Comparison of ENCODE assay signal across 8 cellular contexts in the genomic region with DNA sequence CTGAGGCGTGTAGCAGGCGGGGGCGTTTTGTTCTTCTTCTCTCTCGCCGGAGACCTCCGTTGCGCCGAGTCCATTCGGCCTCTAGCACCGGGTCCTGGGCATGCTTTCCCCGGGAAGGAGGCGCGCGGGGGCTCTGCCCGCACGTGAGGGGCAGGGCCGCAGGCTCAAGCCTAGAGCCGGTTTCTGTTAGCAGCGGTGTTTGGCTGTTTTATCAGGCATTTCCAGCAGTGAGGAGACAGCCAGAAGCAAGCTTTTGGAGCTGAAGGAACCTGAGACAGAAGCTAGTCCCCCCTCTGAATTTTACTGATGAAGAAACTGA. TPM values are rescaled to one million over a fixed set of nuclear protein-coding genes. Genes with fewer than 3 reads are reported as not detected.
A peak's percentile ranks its signal among the peaks of the same experiment; 100 is the strongest.
DNase-seq lines count a peak whose midpoint lies in the region; ATAC-seq, FAIRE-seq and TF ChIP-seq lines count a peak whose summit lies in the region.

No MANE protein-coding gene starts in this region.

- ATAC-seq in GM21723 (IDR thresholded peaks at IDR 0.05; ENCODE audit: unreplicated experiment) (no peak), GM21786 (IDR thresholded peaks at IDR 0.05; ENCODE audit: unreplicated experiment) (no peak)

- FAIRE-seq in GM12892 (lab: Jason Lieb, UNC) = no peak

- H3K36me3 ChIP-seq in SJSA1 = no peaks in the 10 kb centered on the region

- no peak overlapping the region for H3K27ac ChIP-seq in SJSA1

- no peak for TF ChIP-seq CTCF in GM12864 (IDR thresholded peaks at IDR 0.05; ENCODE audit: low read depth, low read length, missing control alignments)
- no peak for TF ChIP-seq CTCF in foreskin fibroblast (IDR thresholded peaks at IDR 0.05; ENCODE audit: low read depth, low read length)
- no peak for TF ChIP-seq CTCF in retinal pigment epithelial cell (conservative IDR thresholded peaks at IDR 0.05; ENCODE audit: low read depth, low read length)

- H3K27me3 ChIP-seq in SJSA1 (replicated peaks) = no peaks in the 10 kb centered on the region

- no peaks in the 10 kb centered on the region for H3K9me3 ChIP-seq in SJSA1 (replicated peaks)

- peak overlapping the region; percentile 91 for H3K4me3 ChIP-seq in GM12864 (ENCODE audit: low read depth, low read length)
- peak overlapping the region; percentile 86 for H3K4me3 ChIP-seq in SJSA1
- peak overlapping the region; percentile 68 for H3K4me3 ChIP-seq in foreskin fibroblast (ENCODE audit: low read depth in 1 of 2, low read length in 2 of 2)
- H3K4me3 ChIP-seq in retinal pigment epithelial cell (ENCODE audit: low read length) = peak overlapping the region; percentile 62

- DNase-seq in GM12864 (ENCODE audit: low read depth) (no peak), SJSA1 (ENCODE audit: low read depth in 1 of 2, low spot score in 2 of 2) (no peak), foreskin fibroblast (no peak), retinal pigment epithelial cell (ENCODE audit: low read depth) (no peak), GM12892 (ENCODE audit: insufficient read length) (no peak)
- DNase-seq in activated effector memory CD4-positive, alpha-beta T cell treated with Interleukin-2 at 50 U/mL for 16 hours = no peak

- H3K4me1 ChIP-seq in SJSA1 (replicated peaks) = peaks cover 15% of the 10 kb centered on the region

- TF ChIP-seq POLR2A in GM12892 (IDR thresholded peaks at IDR 0.05; ENCODE audit: low read depth, low read length) = no peak

RNA-seq across cellular contexts. Expression of a gene that starts 0.6 kb away (rescaled TPM):
- 13.2 and 38.2 TPM in 2 replicates for total RNA-seq in SJSA1 (2014; rRNA removed; shearing (Covaris generic))
- 3.4 TPM for polyA plus RNA-seq in GM12892 (2012; ENCODE audit: missing spikeins)
